ENCODE assay signal across 15 cellular contexts in the genomic region with DNA sequence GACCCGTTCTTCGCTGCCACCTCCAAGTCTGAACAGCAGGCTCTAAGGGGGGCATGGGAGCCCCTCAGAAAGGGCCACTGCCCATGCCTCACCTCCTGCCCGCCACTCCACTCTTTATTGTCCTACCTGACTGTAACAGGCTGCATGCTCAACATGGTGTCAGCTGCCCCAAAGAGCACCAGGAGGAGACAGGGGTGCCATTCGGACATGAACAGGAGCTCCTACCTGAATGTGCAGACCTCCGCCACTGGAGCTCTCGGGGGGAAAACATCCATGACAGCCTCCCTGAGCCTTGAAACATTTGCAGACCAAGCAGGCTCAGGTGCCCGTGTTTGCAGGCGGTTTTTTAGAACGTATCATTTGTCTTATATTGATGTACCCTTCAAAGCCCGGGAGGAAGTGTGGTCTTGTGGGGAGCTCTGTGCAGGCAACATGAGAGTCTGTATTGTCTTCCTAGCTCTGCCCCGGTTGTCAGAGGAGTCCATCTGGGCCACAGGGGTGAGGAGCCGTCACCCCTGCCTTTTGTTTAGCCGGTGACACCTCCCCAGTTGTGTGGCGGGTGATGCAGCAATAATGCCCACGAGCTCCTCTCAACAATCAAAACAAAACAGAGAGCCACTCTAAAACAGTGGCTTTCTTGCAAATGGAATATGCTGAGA. TPM values are rescaled to one million over a fixed set of nuclear protein-coding genes. Genes with fewer than 3 reads are reported as not detected.
A peak's percentile ranks its signal among the peaks of the same experiment; 100 is the strongest.
DNase-seq lines count a peak whose midpoint lies in the region; ATAC-seq, FAIRE-seq and TF ChIP-seq lines count a peak whose summit lies in the region.
"Had no signal": no experiment of that assay in that cellular context is flagged by ENCODE, and none has a peak within 500 bp of the region (broad histone marks: within the 10 kb centered on the region; RNA-seq: fewer than 3 reads in every experiment).

No MANE protein-coding gene starts in this region.

- H3K79me2 ChIP-seq in HepG2 (ENCODE audit: insufficient read depth, low read length): no peaks in the 10 kb centered on the region

- H3K9me3 Mint-ChIP-seq in HFFc6: peaks cover 6% of the 10 kb centered on the region

- no peak for TF ChIP-seq RAD21 in HepG2 (CRISPR knock-in tag; IDR thresholded peaks at IDR 0.05)

- no TSS peak for BruUV-seq in HepG2 (replicated peaks; lab: Mats Ljungman, UMichigan)

- H3K9me3 ChIP-seq in BLaER1 treated with 17β-estradiol and CSF1 and Interleukin-3, amounts not matched to agents 10 nM and 100 nM (replicated peaks in 1 of 11): peaks cover 5 to 23% (median 15%) of the 10 kb centered on the region in 11 experiments; a peak in 19 of 22 replicates
- H3K9me3 ChIP-seq in HepG2 (ENCODE audit: low read length) (peaks cover 14% of the 10 kb centered on the region), right cardiac atrium (ENCODE audit: control insufficient read depth, low read length) (no peaks in the 10 kb centered on the region)

- no peaks in the 10 kb centered on the region; the same call in 1 of the 2 replicates for H3K36me3 Mint-ChIP-seq in HFFc6 (ENCODE audit: low read depth)

- H3K4me2 ChIP-seq in BLaER1 treated with 17β-estradiol and CSF1 and Interleukin-3, amounts not matched to agents 10 nM and 100 nM: peak overlapping the region; percentile 31 to 90 (median 74); a peak in 21 of 22 replicates
- no peak overlapping the region for H3K4me2 ChIP-seq in HepG2 (ENCODE audit: low read depth, low read length)

- H3K27ac ChIP-seq in BLaER1 treated with 17β-estradiol and CSF1 and Interleukin-3, amounts not matched to agents 10 nM and 100 nM: no peak overlapping the region
- H3K27ac ChIP-seq in HepG2 (ENCODE audit: extremely low read length, insufficient read depth, low read length): no peak overlapping the region
- H3K27ac ChIP-seq in right cardiac atrium (ENCODE audit: low read length): no peak overlapping the region

- intact Hi-C loops in HepG2 (cut with micrococcal nuclease; ENCODE audit: unreplicated experiment): no loop called here
- intact Hi-C loops in right cardiac atrium (cut with DNase I): no loop called here

- ATAC-seq in HepG2 (peak; percentile 25; the same call in 2 of the 3 replicates), HG02840 (IDR thresholded peaks at IDR 0.05; ENCODE audit: low FRiP score, unreplicated experiment) (no peak), GM21528 (IDR thresholded peaks at IDR 0.05; ENCODE audit: low FRiP score, unreplicated experiment) (no peak), right cardiac atrium (no peak)
- ATAC-seq: GM12878 had no signal

- peaks cover 0 to 17% (median 0%) of the 10 kb centered on the region in 11 experiments; a peak in 5 of 22 replicates for H4K20me1 ChIP-seq in BLaER1 treated with 17β-estradiol and CSF1 and Interleukin-3, amounts not matched to agents 10 nM and 100 nM
- H4K20me1 ChIP-seq in HepG2 (ENCODE audit: insufficient read depth, low read length): no peaks in the 10 kb centered on the region

- peaks cover 13 to 23% (median 19%) of the 10 kb centered on the region in 10 experiments; a peak in 18 of 20 replicates for H3K4me1 ChIP-seq in BLaER1 treated with 17β-estradiol and CSF1 and Interleukin-3, amounts not matched to agents 10 nM and 100 nM
- H3K4me1 ChIP-seq in HepG2 (ENCODE audit: insufficient read depth, low read length) (peaks cover 15% of the 10 kb centered on the region), right cardiac atrium (ENCODE audit: control insufficient read depth, insufficient read depth, low read length) (no peaks in the 10 kb centered on the region)

- TF ChIP-seq CTCF in HepG2 (CRISPR knock-in tag; IDR thresholded peaks at IDR 0.05) (no peak), HFFc6 (IDR thresholded peaks at IDR 0.05) (no peak)

- no peak for FAIRE-seq in HepG2 (lab: Jason Lieb, UNC)
- FAIRE-seq: GM12878 had no signal

- no peak overlapping the region for H3K9ac ChIP-seq in BLaER1 treated with 17β-estradiol and CSF1 and Interleukin-3, amounts not matched to agents 10 nM and 100 nM
- H3K9ac ChIP-seq in HepG2 (ENCODE audit: insufficient read depth, low read depth, low read length): no peak overlapping the region

- no peak overlapping the region for H3K4me3 ChIP-seq in BLaER1 treated with 17β-estradiol and CSF1 and Interleukin-3, amounts not matched to agents 10 nM and 100 nM
- H3K4me3 ChIP-seq in Jurkat, Clone E6-1 (ENCODE audit: low read length): peak overlapping the region; percentile 59
- H3K4me3 ChIP-seq in HepG2 (replicated peaks in 1 of 3; ENCODE audit: insufficient read depth in 1 of 3, low read depth in 2 of 3, low read length in 3 of 3) (no peak overlapping the region), right cardiac atrium (ENCODE audit: low read length) (no peak overlapping the region)
- H3K4me3 ChIP-seq: GM12878 had no signal

- peaks cover 19 to 43% (median 36%) of the 10 kb centered on the region in 11 experiments for H3K27me3 ChIP-seq in BLaER1 treated with 17β-estradiol and CSF1 and Interleukin-3, amounts not matched to agents 10 nM and 100 nM
- peaks cover 0 to 23% of the 10 kb centered on the region in 2 experiments; a peak in 3 of 5 replicates for H3K27me3 ChIP-seq in HepG2 (ENCODE audit: control insufficient read depth in 1 of 2, insufficient read depth in 2 of 2, low read length in 2 of 2)
- H3K27me3 ChIP-seq in right cardiac atrium (ENCODE audit: control insufficient read depth, insufficient read depth): no peaks in the 10 kb centered on the region

- in situ Hi-C loops in HepG2 (cut with HindIII; ENCODE audit: extremely low pct_ligation_motif_present, low pct_unique_long_range_greater_than_20kb): no loop called here

- no peaks in the 10 kb centered on the region for H3K36me3 ChIP-seq in BLaER1 treated with 17β-estradiol and CSF1 and Interleukin-3, amounts not matched to agents 10 nM and 100 nM
- no peaks in the 10 kb centered on the region for H3K36me3 ChIP-seq in HepG2 (replicated peaks in 1 of 2; ENCODE audit: control insufficient read depth in 1 of 2, insufficient read depth in 2 of 2, low read length in 2 of 2)

- peaks cover 23% of the 10 kb centered on the region for H3K27me3 Mint-ChIP-seq in HFFc6 (ENCODE audit: insufficient read depth)
- H3K27me3 Mint-ChIP-seq: brain had no signal

- POLR2A ChIA-PET in HepG2 (lab: Yijun Ruan, JAX): no interaction called here

- no peak overlapping the region for H3K4me3 Mint-ChIP-seq in HFFc6
- H3K4me3 Mint-ChIP-seq: brain had no signal

- H3K4me1 Mint-ChIP-seq in HFFc6 (ENCODE audit: low read depth): no peaks in the 10 kb centered on the region
- H3K4me1 Mint-ChIP-seq: brain had no signal

- TF ChIP-seq POLR2A in HepG2 (IDR thresholded peaks at IDR 0.05; ENCODE audit: insufficient read depth in 1 of 2, low read depth in 2 of 2, low read length in 2 of 2): no peak

- TF ChIP-seq EP300 in HepG2 (IDR thresholded peaks at IDR 0.05; ENCODE audit: low read depth in 2 of 2, low read length in 2 of 2): no peak
- TF ChIP-seq EP300 in HepG2 (CRISPR knock-in tag; IDR thresholded peaks at IDR 0.05; ENCODE audit: borderline replicate concordance): no peak

- H2AFZ ChIP-seq in HepG2 (ENCODE audit: low read length): no peak overlapping the region

- CTCF ChIA-PET in HepG2 (lab: Yijun Ruan, JAX; ENCODE audit: low intra/inter-chr PET ratio, low total read pairs): no interaction called here

- peak; percentile 92 for DNase-seq in Jurkat, Clone E6-1 (ENCODE audit: low read depth, low spot score)
- DNase-seq in activated T-cell treated with anti-CD3 and anti-CD28 coated beads, Interleukin-2, amount 50 U/mL, for 1 hour: peak; percentile 61
- DNase-seq in HepG2 (ENCODE audit: low spot score): no peak
- no peak for DNase-seq in HFFc6
- DNase-seq in right cardiac atrium: no peak
- DNase-seq: AML-193, foreskin fibroblast, NCI-H1092, NCI-H524 had no signal

- no peak overlapping the region for H3K27ac Mint-ChIP-seq in HFFc6
- H3K27ac Mint-ChIP-seq: brain had no signal

- 44% methylated on average over 13 of the region's 15 CpGs for WGBS in HepG2 (ENCODE audit: low lambda C conversion rate)
- 82% methylated on average over 15 of the region's 15 CpGs for WGBS in right cardiac atrium

RNA-seq across cellular contexts. Expression of a gene that starts 35.1 kb away (rescaled TPM):
- 0.85 TPM for polyA plus RNA-seq in Jurkat, Clone E6-1 (2012; ENCODE audit: insufficient read depth, insufficient read length)
- total RNA-seq in HepG2 (2016; rRNA removed; fragmentation: Illumina TruSeq; extraction: Trizol): not detected in 2 replicates
- total RNA-seq in HepG2 (2016; cell fraction: cytosol; rRNA removed; fragmentation: Illumina TruSeq; extraction: Trizol; ENCODE audit: low read depth): not detected in 2 replicates
- 0.10 TPM in 1 of 2 replicates, not detected in the other for total RNA-seq in HepG2 (2016; cell fraction: insoluble cytoplasmic fraction; rRNA removed; fragmentation: Illumina TruSeq; extraction: Trizol)
- total RNA-seq in HepG2 (2016; cell fraction: membrane; rRNA removed; fragmentation: Illumina TruSeq; extraction: Trizol): 0.06 TPM in 1 of 2 replicates, not detected in the other
- not detected in 2 replicates for total RNA-seq in HepG2 (2016; cell fraction: nucleus; rRNA removed; fragmentation: Illumina TruSeq; extraction: Trizol)
- 0.09 TPM in 2 replicates for polyA plus RNA-seq in HepG2 (2011; rRNA removed)
- polyA plus RNA-seq in HepG2 (2011; cell fraction: cytosol; rRNA removed): 0.05 and 0.09 TPM in 2 replicates
- polyA plus RNA-seq in HepG2 (2011; cell fraction: nucleus; rRNA removed): 0.09 and 0.13 TPM in 2 replicates
- 0.04 and 0.23 TPM in 2 replicates for polyA plus RNA-seq in HepG2 (2012)
- not detected in 2 replicates for polyA plus RNA-seq in HepG2 (2016; cell fraction: cytosol; fragmentation: Illumina TruSeq; extraction: Trizol; ENCODE audit: low read depth)
- polyA plus RNA-seq in HepG2 (2016; cell fraction: insoluble cytoplasmic fraction; fragmentation: Illumina TruSeq; extraction: Trizol; ENCODE audit: low read depth): 0.10 TPM in 1 of 2 replicates, not detected in the other
- polyA plus RNA-seq in HepG2 (2016; cell fraction: membrane; fragmentation: Illumina TruSeq; extraction: Trizol; ENCODE audit: low read depth): not detected in 2 replicates
- polyA plus RNA-seq in HepG2 (2016; cell fraction: nucleus; fragmentation: Illumina TruSeq; extraction: Trizol; ENCODE audit: insufficient read depth, low read depth): not detected in 2 replicates
- not detected in 2 replicates for polyA minus RNA-seq in HepG2 (2011; rRNA and poly(A)+ RNA removed; ENCODE audit: low replicate concordance)
- not detected in 2 replicates for polyA minus RNA-seq in HepG2 (2011; cell fraction: cytosol; rRNA and poly(A)+ RNA removed)
- polyA minus RNA-seq in HepG2 (2011; cell fraction: nucleus; rRNA and poly(A)+ RNA removed): not detected in 2 replicates
- total RNA-seq in HFFc6 (2021; fragmentation: NEBNext Ultra II Directional; extraction: Animal tissue kit (Norgen Biotek cat#: 25700)): not detected
- total RNA-seq in right cardiac atrium: 1 to 10 TPM in 3 of 4 donors, under 1 TPM in 1; 0.71 to 2.0 (median 1.2) TPM
- polyA plus RNA-seq in right cardiac atrium: 1.1 TPM
- total RNA-seq: Daoy had no signal

RNA-seq across cellular contexts. Expression of a gene that starts 35.8 kb away (rescaled TPM):
- polyA plus RNA-seq in Jurkat, Clone E6-1 (2012; ENCODE audit: insufficient read depth, insufficient read length): 3.5 TPM
- total RNA-seq in HepG2 (2016; rRNA removed; fragmentation: Illumina TruSeq; extraction: Trizol): not detected in 2 replicates
- not detected in 2 replicates for total RNA-seq in HepG2 (2016; cell fraction: cytosol; rRNA removed; fragmentation: Illumina TruSeq; extraction: Trizol; ENCODE audit: low read depth)
- total RNA-seq in HepG2 (2016; cell fraction: insoluble cytoplasmic fraction; rRNA removed; fragmentation: Illumina TruSeq; extraction: Trizol): not detected in 2 replicates
- not detected in 2 replicates for total RNA-seq in HepG2 (2016; cell fraction: membrane; rRNA removed; fragmentation: Illumina TruSeq; extraction: Trizol)
- total RNA-seq in HepG2 (2016; cell fraction: nucleus; rRNA removed; fragmentation: Illumina TruSeq; extraction: Trizol): not detected in 2 replicates
- polyA plus RNA-seq in HepG2 (2011; rRNA removed): 0.04 TPM in 1 of 2 replicates, not detected in the other
- 0.04 TPM in 1 of 2 replicates, not detected in the other for polyA plus RNA-seq in HepG2 (2011; cell fraction: cytosol; rRNA removed)
- polyA plus RNA-seq in HepG2 (2011; cell fraction: nucleus; rRNA removed): not detected in 2 replicates
- 0.17 TPM in 1 of 2 replicates, not detected in the other for polyA plus RNA-seq in HepG2 (2012)
- not detected in 2 replicates for polyA plus RNA-seq in HepG2 (2016; cell fraction: cytosol; fragmentation: Illumina TruSeq; extraction: Trizol; ENCODE audit: low read depth)
- polyA plus RNA-seq in HepG2 (2016; cell fraction: insoluble cytoplasmic fraction; fragmentation: Illumina TruSeq; extraction: Trizol; ENCODE audit: low read depth): not detected in 2 replicates
- polyA plus RNA-seq in HepG2 (2016; cell fraction: membrane; fragmentation: Illumina TruSeq; extraction: Trizol; ENCODE audit: low read depth): not detected in 2 replicates
- polyA plus RNA-seq in HepG2 (2016; cell fraction: nucleus; fragmentation: Illumina TruSeq; extraction: Trizol; ENCODE audit: insufficient read depth, low read depth): not detected in 2 replicates
- not detected in 2 replicates for polyA minus RNA-seq in HepG2 (2011; rRNA and poly(A)+ RNA removed; ENCODE audit: low replicate concordance)
- not detected in 2 replicates for polyA minus RNA-seq in HepG2 (2011; cell fraction: cytosol; rRNA and poly(A)+ RNA removed)
- not detected in 2 replicates for polyA minus RNA-seq in HepG2 (2011; cell fraction: nucleus; rRNA and poly(A)+ RNA removed)
- not detected for total RNA-seq in HFFc6 (2021; fragmentation: NEBNext Ultra II Directional; extraction: Animal tissue kit (Norgen Biotek cat#: 25700))
- under 1 TPM in 3 of 4 donors, not detected in 1; 0.45 to 0.80 (median 0.68) TPM for total RNA-seq in right cardiac atrium
- 0.20 TPM for polyA plus RNA-seq in right cardiac atrium
- total RNA-seq: Daoy had no signal
- polyA plus RNA-seq: GM12878 had no signal

Comparison
In these comparisons a context has a peak if more than half of its experiments do, and no peak if none do; other contexts are left out.
1. DNase-seq: peak in Jurkat, Clone E6-1 (single experiment) and activated T-cell treated with anti-CD3 and anti-CD28 coated beads, Interleukin-2, amount 50 U/mL, for 1 hour (single experiment); none in HepG2 (single experiment), HFFc6 (single experiment) and right cardiac atrium (0 of 3).